Comparison of ENCODE assay signal across 25 cellular contexts in the genomic region with DNA sequence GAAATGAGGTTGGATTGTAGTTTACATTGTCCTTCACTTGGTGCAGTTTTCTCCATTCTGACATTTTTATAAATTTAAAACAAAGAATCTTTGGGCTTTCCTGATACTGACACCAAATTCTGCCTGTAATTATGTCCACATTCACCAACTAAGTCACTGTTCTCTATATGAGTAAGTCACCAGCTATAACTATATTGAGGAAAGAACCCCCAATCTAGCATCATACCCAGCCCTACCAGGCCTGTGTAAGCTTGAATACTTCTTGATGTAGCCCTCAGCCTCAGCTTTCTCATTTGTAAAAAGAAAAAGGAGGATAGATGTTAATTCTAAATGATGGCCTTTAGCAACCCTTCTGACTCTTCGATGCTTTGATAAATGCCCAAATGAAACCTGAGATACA.
"Had no signal": no experiment of that assay in that cellular context is flagged by ENCODE, and none has a peak within 500 bp of the region (broad histone marks: within the 10 kb centered on the region; RNA-seq: fewer than 3 reads in every experiment).

No MANE protein-coding gene starts in this region.

- H3K4me2 ChIP-seq: smooth muscle cell had no signal

- H3K9me3 ChIP-seq: mucosa of descending colon, neutrophil, suprapubic skin, transverse colon, upper lobe of right lung, uterus had no signal

- H3K4me3 ChIP-seq: heart right ventricle, lung, mucosa of descending colon, smooth muscle cell, suprapubic skin, transverse colon, upper lobe of right lung, uterus had no signal

- H3K27me3 ChIP-seq: heart right ventricle, neutrophil, suprapubic skin, transverse colon, upper lobe of right lung, uterus had no signal

- H3K27ac ChIP-seq: heart right ventricle, neutrophil, parathyroid adenoma, suprapubic skin, transverse colon, upper lobe of right lung, uterus had no signal

- DNase-seq: cortex of kidney; effector memory CD8-positive, alpha-beta T cell; foreskin fibroblast; glutamatergic neuron; heart right ventricle; hippocampal formation; kidney glomerular epithelial cell; mucosa of descending colon; naive B cell; stimulated activated CD4-positive, alpha-beta T cell treated with anti-CD3 and anti-CD28 coated beads, Interleukin-12 subunit alpha, Interleukin-12 subunit beta, amount 100 ng/mL, for 4 hours; stimulated activated CD4-positive, alpha-beta T cell treated with anti-CD3 and anti-CD28 coated beads, Interleukin-1b, Interleukin-23, amount 100 ng/mL, for 48 hours; stimulated activated CD4-positive, alpha-beta T cell treated with anti-CD3 and anti-CD28 coated beads, Interleukin-4, amount 100 ng/mL, for 1 hour; stimulated activated CD8-positive, alpha-beta memory T cell treated with anti-CD3 and anti-CD28 coated beads, Interleukin-4, amount 100 ng/mL, for 48 hours; stimulated activated naive CD4-positive, alpha-beta T cell; stimulated activated naive CD8-positive, alpha-beta T cell treated with anti-CD3 and anti-CD28 coated beads, Interleukin-15, amount 100 ng/mL, for 72 hours; transverse colon; upper lobe of right lung; uterus had no signal

- H3K36me3 ChIP-seq: heart right ventricle, neutrophil, suprapubic skin, transverse colon, upper lobe of right lung, uterus had no signal

- H3K4me1 ChIP-seq: parathyroid adenoma, transverse colon, upper lobe of right lung, uterus had no signal

- H3K79me2 ChIP-seq: parathyroid adenoma had no signal

- H3K9ac ChIP-seq: parathyroid adenoma had no signal

- FAIRE-seq: endometrium, islet of Langerhans had no signal

- H2AFZ ChIP-seq: parathyroid adenoma had no signal
